Comparison of ENCODE assay signal across 8 cellular contexts in the genomic region with DNA sequence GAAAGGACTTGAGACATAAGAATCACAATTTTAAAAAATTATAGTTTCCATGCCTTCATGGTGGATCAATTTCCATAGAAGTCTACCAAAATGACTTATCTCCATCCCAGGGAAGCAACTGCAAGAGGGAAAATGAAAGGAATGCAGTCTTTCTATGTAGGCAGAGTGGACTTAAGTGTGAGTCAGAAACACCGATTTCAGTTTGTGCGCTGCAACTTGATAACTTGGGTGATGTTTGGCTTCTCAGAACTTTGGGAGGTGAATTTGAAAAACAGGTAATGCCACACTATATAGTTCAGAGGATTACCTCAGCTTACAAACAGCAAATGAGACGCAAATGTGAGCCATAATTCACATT. TPM values are rescaled to one million over a fixed set of nuclear protein-coding genes. Genes with fewer than 3 reads are reported as not detected.
A peak's percentile ranks its signal among the peaks of the same experiment; 100 is the strongest.
DNase-seq lines count a peak whose midpoint lies in the region; ATAC-seq and TF ChIP-seq lines count a peak whose summit lies in the region.

No MANE protein-coding gene starts in this region.

- H3K4me1 ChIP-seq in H9 (ENCODE audit: insufficient read depth, low read length) (peaks cover 4% of the 10 kb centered on the region), right cardiac atrium (ENCODE audit: control insufficient read depth, insufficient read depth, low read length) (peaks cover 4% of the 10 kb centered on the region), spleen (peaks cover 25 to 44% (median 31%) of the 10 kb centered on the region in 6 donors)

- no peak overlapping the region for H3K23ac ChIP-seq in H9 (ENCODE audit: insufficient read length, low read depth, low read length)

- ATAC-seq in WTC11 (no peak), right cardiac atrium (no peak), HG03108 (IDR thresholded peaks at IDR 0.05; ENCODE audit: unreplicated experiment) (no peak), GM19395 (IDR thresholded peaks at IDR 0.05; ENCODE audit: unreplicated experiment) (no peak)

- peak overlapping the region; percentile 97 for H4K8ac ChIP-seq in H9 (replicated peaks; ENCODE audit: insufficient read length, low read depth, low read length)

- H3K27ac Mint-ChIP-seq in H9: peak overlapping the region; percentile 97 to 98 (median 97); a peak in 5 of 7 replicates
- H3K27ac Mint-ChIP-seq in WTC11: peak overlapping the region; percentile 98

- H3K27me3 Mint-ChIP-seq in H9 (ENCODE audit: low read depth) (no peaks in the 10 kb centered on the region), WTC11 (ENCODE audit: low read depth) (no peaks in the 10 kb centered on the region; the same call in 1 of the 2 replicates)

- H2AK5ac ChIP-seq in H9 (ENCODE audit: insufficient read length, low read length): peak overlapping the region; percentile 25

- no peak overlapping the region for H2AFZ ChIP-seq in H9 (ENCODE audit: low read length)

- H3K27ac ChIP-seq in H9 (ENCODE audit: insufficient read length, low read depth, low read length): peak overlapping the region; percentile 75
- peak overlapping the region; percentile 95 for H3K27ac ChIP-seq in right cardiac atrium (ENCODE audit: low read length)
- peak overlapping the region; percentile 90 to 98 (median 96) for H3K27ac ChIP-seq in spleen

- POLR2A ChIA-PET in WTC11 (lab: Charles Lee): interaction anchor here (1.0 to 1.5 kb wide), 5 partner anchors 10 to 88 kb away, joined by 3 to 9 read pairs (median 3); a partner anchor contains a TSS

- H2BK12ac ChIP-seq in H9 (ENCODE audit: insufficient read length, low read depth, low read length): no peak overlapping the region

- peak overlapping the region; percentile 99 for H3K9ac ChIP-seq in H9 (ENCODE audit: extremely low read depth, insufficient read length, low read length)

- no CpG with 5 or more reads among the region's 3 CpGs for WGBS in H9 (ENCODE audit: extremely low coverage, insufficient read length, low lambda C conversion rate)
- 65% methylated on average over 3 of the region's 3 CpGs for WGBS in right cardiac atrium
- WGBS in spleen, 5 donors: 89 to 94% (median 91%) methylated on average over 3 of the region's 3 CpGs

- H3K36me3 Mint-ChIP-seq in H9 (ENCODE audit: insufficient read depth in 1 of 3, low read depth in 3 of 3): no peaks in the 10 kb centered on the region
- H3K36me3 Mint-ChIP-seq in WTC11: no peaks in the 10 kb centered on the region

- H3K18ac ChIP-seq in H9 (ENCODE audit: insufficient read length, low read depth, low read length): peak overlapping the region; percentile 84

- peaks cover 14% of the 10 kb centered on the region; the same call in 1 of the 2 replicates for H3K79me2 ChIP-seq in H9 (ENCODE audit: insufficient read depth, low read length)

- no peaks in the 10 kb centered on the region for H3K36me3 ChIP-seq in spleen

- H3K4me3 ChIP-seq in right cardiac atrium (ENCODE audit: low read length): peak overlapping the region; percentile 100
- peak overlapping the region; percentile 19 to 87 (median 68) for H3K4me3 ChIP-seq in spleen

- no peak overlapping the region for H2BK15ac ChIP-seq in H9 (ENCODE audit: low read depth, low read length)

- peaks cover 11% of the 10 kb centered on the region for H3K23me2 ChIP-seq in H9 (ENCODE audit: insufficient read length, low read depth, low read length, poor library complexity, severe bottlenecking)

- H3K4ac ChIP-seq in H9 (ENCODE audit: low read depth, low read length): no peak overlapping the region; the same call in 1 of the 2 replicates

- peak overlapping the region; percentile 94 to 98 for H3K4me3 Mint-ChIP-seq in H9
- peak overlapping the region; percentile 94 for H3K4me3 Mint-ChIP-seq in WTC11

- no peak overlapping the region for H2BK120ac ChIP-seq in H9 (ENCODE audit: low read depth, low read length, poor library complexity, severe bottlenecking)

- no peak overlapping the region for H3T11ph ChIP-seq in H9 (ENCODE audit: low read length)

- no peaks in the 10 kb centered on the region for H4K20me1 ChIP-seq in H9 (ENCODE audit: control insufficient read depth, insufficient read depth, insufficient read length)

- TF ChIP-seq POLR2A in spleen (IDR thresholded peaks at IDR 0.05): no peak

- H3K27me3 ChIP-seq in H9 (ENCODE audit: insufficient read depth, low read length) (no peaks in the 10 kb centered on the region), right cardiac atrium (ENCODE audit: control insufficient read depth, insufficient read depth) (no peaks in the 10 kb centered on the region), spleen (replicated peaks in 1 of 7) (no peaks in the 10 kb centered on the region)

- DNase-seq in H9: no peak
- DNase-seq in WTC11 (ENCODE audit: low spot score): no peak
- no peak for DNase-seq in right cardiac atrium
- DNase-seq in spleen: no peak
- DNase-seq in NCI-H2029 (lab: John Stamatoyannopoulos, UW): no peak
- no peak for DNase-seq in OCI-M2 (lab: John Stamatoyannopoulos, UW; ENCODE audit: unreplicated experiment)

- peak overlapping the region; percentile 93 for H4K5ac ChIP-seq in H9 (ENCODE audit: insufficient read length, low read depth, low read length)

- H2BK5ac ChIP-seq in H9 (ENCODE audit: insufficient read length, low read length): peak overlapping the region; percentile 80

- H3K4me1 Mint-ChIP-seq in H9 (peaks cover 28 to 36% of the 10 kb centered on the region in 2 experiments), WTC11 (peaks cover 33% of the 10 kb centered on the region)

- no peaks in the 10 kb centered on the region for H3K9me3 ChIP-seq in H9 (ENCODE audit: control insufficient read depth, low read depth, low read length)
- H3K9me3 ChIP-seq in right cardiac atrium (ENCODE audit: control insufficient read depth, low read length): no peaks in the 10 kb centered on the region
- no peaks in the 10 kb centered on the region for H3K9me3 ChIP-seq in spleen

- no peak overlapping the region for H2BK20ac ChIP-seq in H9 (ENCODE audit: low read depth, low read length, poor library complexity, severe bottlenecking)

- TF ChIP-seq CTCF in H9 (conservative IDR thresholded peaks at IDR 0.05) (no peak), WTC11 (IDR thresholded peaks at IDR 0.05) (no peak), spleen (IDR thresholded peaks at IDR 0.05 in 8 of 11, conservative IDR thresholded peaks at IDR 0.05 in 3 of 11) (no peak)

- H4K91ac ChIP-seq in H9 (ENCODE audit: insufficient read length, low read depth, low read length): no peak overlapping the region

- no peak overlapping the region for H3K56ac ChIP-seq in H9 (ENCODE audit: insufficient read length, low read depth, low read length)

- H3K4me2 ChIP-seq in H9 (ENCODE audit: insufficient read depth, insufficient read length, low read length): peak overlapping the region; percentile 99

- H3K9me3 Mint-ChIP-seq in H9: no peaks in the 10 kb centered on the region; a peak in 1 of 5 replicates
- no peaks in the 10 kb centered on the region for H3K9me3 Mint-ChIP-seq in WTC11

- H3K79me1 ChIP-seq in H9 (ENCODE audit: insufficient read depth, low read depth, low read length, poor library complexity, severe bottlenecking): no peaks in the 10 kb centered on the region

- CTCF ChIA-PET in WTC11 (lab: Charles Lee): interaction anchor here (2.0 kb wide), 1 partner anchor 88 kb away, joined by 7 read pairs; a partner anchor contains a TSS

- H3K14ac ChIP-seq in H9 (ENCODE audit: insufficient read depth, low read length): peak overlapping the region; percentile 61; the same call in 1 of the 2 replicates

- intact Hi-C loops in right cardiac atrium (cut with DNase I) (loop anchor here in 3 of 4 donors (5.0 to 10.0 kb wide), 3 partner anchors 84 to 89 kb away; a partner anchor contains a TSS), spleen (cut with DNase I; ENCODE audit: low total_unique reads) (loop anchor here (5.0 kb wide), 1 partner anchor 89 kb away; a partner anchor contains a TSS)

TF ChIP-seq in WTC11, 78 proteins besides CTCF, POLR2A, EP300 and RAD21 (continues in another document):
- TF ChIP-seq, protein P1, sequence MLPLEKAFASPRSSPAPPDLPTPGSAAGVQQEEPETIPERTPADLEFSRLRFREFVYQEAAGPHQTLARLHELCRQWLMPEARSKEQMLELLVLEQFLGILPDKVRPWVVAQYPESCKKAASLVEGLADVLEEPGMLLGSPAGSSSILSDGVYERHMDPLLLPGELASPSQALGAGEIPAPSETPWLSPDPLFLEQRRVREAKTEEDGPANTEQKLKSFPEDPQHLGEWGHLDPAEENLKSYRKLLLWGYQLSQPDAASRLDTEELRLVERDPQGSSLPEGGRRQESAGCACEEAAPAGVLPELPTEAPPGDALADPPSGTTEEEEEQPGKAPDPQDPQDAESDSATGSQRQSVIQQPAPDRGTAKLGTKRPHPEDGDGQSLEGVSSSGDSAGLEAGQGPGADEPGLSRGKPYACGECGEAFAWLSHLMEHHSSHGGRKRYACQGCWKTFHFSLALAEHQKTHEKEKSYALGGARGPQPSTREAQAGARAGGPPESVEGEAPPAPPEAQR (CRISPR knock-in tag; IDR thresholded peaks at IDR 0.05): no peak
- TF ChIP-seq, protein P2, sequence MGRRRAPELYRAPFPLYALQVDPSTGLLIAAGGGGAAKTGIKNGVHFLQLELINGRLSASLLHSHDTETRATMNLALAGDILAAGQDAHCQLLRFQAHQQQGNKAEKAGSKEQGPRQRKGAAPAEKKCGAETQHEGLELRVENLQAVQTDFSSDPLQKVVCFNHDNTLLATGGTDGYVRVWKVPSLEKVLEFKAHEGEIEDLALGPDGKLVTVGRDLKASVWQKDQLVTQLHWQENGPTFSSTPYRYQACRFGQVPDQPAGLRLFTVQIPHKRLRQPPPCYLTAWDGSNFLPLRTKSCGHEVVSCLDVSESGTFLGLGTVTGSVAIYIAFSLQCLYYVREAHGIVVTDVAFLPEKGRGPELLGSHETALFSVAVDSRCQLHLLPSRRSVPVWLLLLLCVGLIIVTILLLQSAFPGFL (CRISPR knock-in tag; IDR thresholded peaks at IDR 0.05; ENCODE audit: borderline replicate concordance): no peak

RNA-seq across cellular contexts. Expression of a gene that starts 0.7 kb away (rescaled TPM):
- total RNA-seq in H9 (2021) (45.6 and 48.3 TPM in 2 replicates), WTC11 (2021) (50.6 to 53.1 TPM (median 51.2 TPM) in 3 replicates), right cardiac atrium (10 to 100 TPM; 30.9 to 37.3 (median 33.9) TPM), spleen (10 to 100 TPM; 50.2 to 81.9 (median 53.5) TPM)
- polyA plus RNA-seq in right cardiac atrium (5.8 TPM), spleen (10 to 100 TPM in 1 of 3 donors, 1 to 10 TPM in 2; 9.0 to 11.3 (median 9.7) TPM)
